In the genomic region with DNA sequence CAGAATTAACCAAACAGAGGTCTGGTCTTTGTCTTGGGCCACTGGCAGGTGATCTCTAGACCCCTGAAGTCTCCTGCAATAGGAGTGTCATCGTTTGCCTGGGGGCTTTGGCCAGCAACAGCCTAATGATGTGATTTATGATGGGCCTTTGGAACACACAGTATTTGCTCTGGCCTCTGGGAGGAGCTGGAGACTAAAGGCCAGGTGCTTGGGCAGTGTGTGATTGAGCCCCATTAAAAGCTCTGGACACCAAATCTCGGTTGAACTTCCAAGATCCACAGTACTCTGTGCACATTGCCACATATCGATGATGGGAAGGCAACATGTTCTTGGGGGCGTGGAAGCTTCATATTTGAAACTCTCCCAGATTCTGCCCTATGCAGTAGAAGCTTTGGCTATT, we compare ENCODE assay signal across 1 cellular context.
TF ChIP-seq lines count a peak whose summit lies in the region.

No MANE protein-coding gene starts in this region.

TF ChIP-seq in GM23338, 12 proteins besides CTCF, POLR2A, EP300 and RAD21 (continued from another document):
- TF ChIP-seq, protein P1, sequence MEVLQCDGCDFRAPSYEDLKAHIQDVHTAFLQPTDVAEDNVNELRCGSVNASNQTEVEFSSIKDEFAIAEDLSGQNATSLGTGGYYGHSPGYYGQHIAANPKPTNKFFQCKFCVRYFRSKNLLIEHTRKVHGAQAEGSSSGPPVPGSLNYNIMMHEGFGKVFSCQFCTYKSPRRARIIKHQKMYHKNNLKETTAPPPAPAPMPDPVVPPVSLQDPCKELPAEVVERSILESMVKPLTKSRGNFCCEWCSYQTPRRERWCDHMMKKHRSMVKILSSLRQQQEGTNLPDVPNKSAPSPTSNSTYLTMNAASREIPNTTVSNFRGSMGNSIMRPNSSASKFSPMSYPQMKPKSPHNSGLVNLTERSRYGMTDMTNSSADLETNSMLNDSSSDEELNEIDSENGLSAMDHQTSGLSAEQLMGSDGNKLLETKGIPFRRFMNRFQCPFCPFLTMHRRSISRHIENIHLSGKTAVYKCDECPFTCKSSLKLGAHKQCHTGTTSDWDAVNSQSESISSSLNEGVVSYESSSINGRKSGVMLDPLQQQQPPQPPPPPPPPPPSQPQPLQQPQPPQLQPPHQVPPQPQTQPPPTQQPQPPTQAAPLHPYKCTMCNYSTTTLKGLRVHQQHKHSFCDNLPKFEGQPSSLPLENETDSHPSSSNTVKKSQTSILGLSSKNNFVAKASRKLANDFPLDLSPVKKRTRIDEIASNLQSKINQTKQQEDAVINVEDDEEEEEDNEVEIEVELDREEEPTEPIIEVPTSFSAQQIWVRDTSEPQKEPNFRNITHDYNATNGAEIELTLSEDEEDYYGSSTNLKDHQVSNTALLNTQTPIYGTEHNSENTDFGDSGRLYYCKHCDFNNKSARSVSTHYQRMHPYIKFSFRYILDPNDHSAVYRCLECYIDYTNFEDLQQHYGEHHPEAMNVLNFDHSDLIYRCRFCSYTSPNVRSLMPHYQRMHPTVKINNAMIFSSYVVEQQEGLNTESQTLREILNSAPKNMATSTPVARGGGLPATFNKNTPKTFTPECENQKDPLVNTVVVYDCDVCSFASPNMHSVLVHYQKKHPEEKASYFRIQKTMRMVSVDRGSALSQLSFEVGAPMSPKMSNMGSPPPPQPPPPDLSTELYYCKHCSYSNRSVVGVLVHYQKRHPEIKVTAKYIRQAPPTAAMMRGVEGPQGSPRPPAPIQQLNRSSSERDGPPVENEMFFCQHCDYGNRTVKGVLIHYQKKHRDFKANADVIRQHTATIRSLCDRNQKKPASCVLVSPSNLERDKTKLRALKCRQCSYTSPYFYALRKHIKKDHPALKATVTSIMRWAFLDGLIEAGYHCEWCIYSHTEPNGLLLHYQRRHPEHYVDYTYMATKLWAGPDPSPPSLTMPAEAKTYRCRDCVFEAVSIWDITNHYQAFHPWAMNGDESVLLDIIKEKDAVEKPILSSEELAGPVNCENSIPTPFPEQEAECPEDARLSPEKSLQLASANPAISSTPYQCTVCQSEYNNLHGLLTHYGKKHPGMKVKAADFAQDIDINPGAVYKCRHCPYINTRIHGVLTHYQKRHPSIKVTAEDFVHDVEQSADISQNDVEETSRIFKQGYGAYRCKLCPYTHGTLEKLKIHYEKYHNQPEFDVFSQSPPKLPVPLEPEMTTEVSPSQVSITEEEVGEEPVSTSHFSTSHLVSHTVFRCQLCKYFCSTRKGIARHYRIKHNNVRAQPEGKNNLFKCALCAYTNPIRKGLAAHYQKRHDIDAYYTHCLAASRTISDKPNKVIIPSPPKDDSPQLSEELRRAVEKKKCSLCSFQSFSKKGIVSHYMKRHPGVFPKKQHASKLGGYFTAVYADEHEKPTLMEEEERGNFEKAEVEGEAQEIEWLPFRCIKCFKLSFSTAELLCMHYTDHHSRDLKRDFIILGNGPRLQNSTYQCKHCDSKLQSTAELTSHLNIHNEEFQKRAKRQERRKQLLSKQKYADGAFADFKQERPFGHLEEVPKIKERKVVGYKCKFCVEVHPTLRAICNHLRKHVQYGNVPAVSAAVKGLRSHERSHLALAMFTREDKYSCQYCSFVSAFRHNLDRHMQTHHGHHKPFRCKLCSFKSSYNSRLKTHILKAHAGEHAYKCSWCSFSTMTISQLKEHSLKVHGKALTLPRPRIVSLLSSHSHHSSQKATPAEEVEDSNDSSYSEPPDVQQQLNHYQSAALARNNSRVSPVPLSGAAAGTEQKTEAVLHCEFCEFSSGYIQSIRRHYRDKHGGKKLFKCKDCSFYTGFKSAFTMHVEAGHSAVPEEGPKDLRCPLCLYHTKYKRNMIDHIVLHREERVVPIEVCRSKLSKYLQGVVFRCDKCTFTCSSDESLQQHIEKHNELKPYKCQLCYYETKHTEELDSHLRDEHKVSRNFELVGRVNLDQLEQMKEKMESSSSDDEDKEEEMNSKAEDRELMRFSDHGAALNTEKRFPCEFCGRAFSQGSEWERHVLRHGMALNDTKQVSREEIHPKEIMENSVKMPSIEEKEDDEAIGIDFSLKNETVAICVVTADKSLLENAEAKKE (CRISPR knock-in tag; IDR thresholded peaks at IDR 0.05), result no peak
- no peak for TF ChIP-seq NANOG (IDR thresholded peaks at IDR 0.05; ENCODE audit: borderline replicate concordance)
- no peak for TF ChIP-seq EZH2 (IDR thresholded peaks at IDR 0.05; ENCODE audit: low read depth, unreplicated experiment)
- TF ChIP-seq STAT1 (IDR thresholded peaks at IDR 0.05; ENCODE audit: unreplicated experiment), result no peak
- no peak for TF ChIP-seq JUNB (IDR thresholded peaks at IDR 0.05; ENCODE audit: unreplicated experiment)
- TF ChIP-seq, protein P2, sequence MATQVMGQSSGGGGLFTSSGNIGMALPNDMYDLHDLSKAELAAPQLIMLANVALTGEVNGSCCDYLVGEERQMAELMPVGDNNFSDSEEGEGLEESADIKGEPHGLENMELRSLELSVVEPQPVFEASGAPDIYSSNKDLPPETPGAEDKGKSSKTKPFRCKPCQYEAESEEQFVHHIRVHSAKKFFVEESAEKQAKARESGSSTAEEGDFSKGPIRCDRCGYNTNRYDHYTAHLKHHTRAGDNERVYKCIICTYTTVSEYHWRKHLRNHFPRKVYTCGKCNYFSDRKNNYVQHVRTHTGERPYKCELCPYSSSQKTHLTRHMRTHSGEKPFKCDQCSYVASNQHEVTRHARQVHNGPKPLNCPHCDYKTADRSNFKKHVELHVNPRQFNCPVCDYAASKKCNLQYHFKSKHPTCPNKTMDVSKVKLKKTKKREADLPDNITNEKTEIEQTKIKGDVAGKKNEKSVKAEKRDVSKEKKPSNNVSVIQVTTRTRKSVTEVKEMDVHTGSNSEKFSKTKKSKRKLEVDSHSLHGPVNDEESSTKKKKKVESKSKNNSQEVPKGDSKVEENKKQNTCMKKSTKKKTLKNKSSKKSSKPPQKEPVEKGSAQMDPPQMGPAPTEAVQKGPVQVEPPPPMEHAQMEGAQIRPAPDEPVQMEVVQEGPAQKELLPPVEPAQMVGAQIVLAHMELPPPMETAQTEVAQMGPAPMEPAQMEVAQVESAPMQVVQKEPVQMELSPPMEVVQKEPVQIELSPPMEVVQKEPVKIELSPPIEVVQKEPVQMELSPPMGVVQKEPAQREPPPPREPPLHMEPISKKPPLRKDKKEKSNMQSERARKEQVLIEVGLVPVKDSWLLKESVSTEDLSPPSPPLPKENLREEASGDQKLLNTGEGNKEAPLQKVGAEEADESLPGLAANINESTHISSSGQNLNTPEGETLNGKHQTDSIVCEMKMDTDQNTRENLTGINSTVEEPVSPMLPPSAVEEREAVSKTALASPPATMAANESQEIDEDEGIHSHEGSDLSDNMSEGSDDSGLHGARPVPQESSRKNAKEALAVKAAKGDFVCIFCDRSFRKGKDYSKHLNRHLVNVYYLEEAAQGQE (IDR thresholded peaks at IDR 0.05; ENCODE audit: unreplicated experiment), result no peak
- no peak for TF ChIP-seq CREB1 (CRISPR knock-in tag; IDR thresholded peaks at IDR 0.05; ENCODE audit: low read depth)
- TF ChIP-seq, protein P3, sequence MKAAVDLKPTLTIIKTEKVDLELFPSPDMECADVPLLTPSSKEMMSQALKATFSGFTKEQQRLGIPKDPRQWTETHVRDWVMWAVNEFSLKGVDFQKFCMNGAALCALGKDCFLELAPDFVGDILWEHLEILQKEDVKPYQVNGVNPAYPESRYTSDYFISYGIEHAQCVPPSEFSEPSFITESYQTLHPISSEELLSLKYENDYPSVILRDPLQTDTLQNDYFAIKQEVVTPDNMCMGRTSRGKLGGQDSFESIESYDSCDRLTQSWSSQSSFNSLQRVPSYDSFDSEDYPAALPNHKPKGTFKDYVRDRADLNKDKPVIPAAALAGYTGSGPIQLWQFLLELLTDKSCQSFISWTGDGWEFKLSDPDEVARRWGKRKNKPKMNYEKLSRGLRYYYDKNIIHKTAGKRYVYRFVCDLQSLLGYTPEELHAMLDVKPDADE (IDR thresholded peaks at IDR 0.05), result no peak
